Comparison of ENCODE assay signal across 20 cellular contexts in the genomic region with DNA sequence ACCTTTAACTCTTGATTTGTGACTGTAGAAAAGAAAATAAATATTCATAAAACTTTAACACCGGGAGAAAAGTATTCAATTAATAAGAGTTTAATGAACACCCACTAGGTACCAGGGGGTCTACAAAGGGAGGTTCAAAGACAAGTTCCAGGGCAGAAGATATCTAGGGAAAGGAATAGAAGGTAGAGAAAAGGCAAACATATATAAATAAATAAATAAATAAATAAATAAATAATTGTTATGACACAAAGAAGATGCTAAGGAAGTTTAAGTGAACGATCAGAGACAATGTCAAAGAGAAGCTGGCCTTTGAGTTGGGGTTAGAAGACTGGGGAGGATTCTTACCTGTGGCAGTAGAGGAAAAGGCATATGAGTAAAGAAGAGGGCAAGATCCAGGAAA.
DNase-seq lines count a peak whose midpoint lies in the region; ATAC-seq and TF ChIP-seq lines count a peak whose summit lies in the region.
"Had no signal": no experiment of that assay in that cellular context is flagged by ENCODE, and none has a peak within 500 bp of the region (broad histone marks: within the 10 kb centered on the region; RNA-seq: fewer than 3 reads in every experiment).

No MANE protein-coding gene starts in this region.

- H3K36me3 ChIP-seq in HEK293 (ENCODE audit: control insufficient read depth in 2 of 2, insufficient read depth in 1 of 2, low read length in 2 of 2), result no peaks in the 10 kb centered on the region
- H3K36me3 ChIP-seq in psoas muscle (ENCODE audit: insufficient read depth in 1 of 2, low read depth in 1 of 2), result no peaks in the 10 kb centered on the region
- H3K36me3 ChIP-seq in Caco-2 (ENCODE audit: control insufficient read depth, insufficient read depth, low read length), result no peaks in the 10 kb centered on the region

- no peak overlapping the region for H3K27ac ChIP-seq in HEK293 (ENCODE audit: extremely low read depth, low read depth, low read length)
- peak overlapping the region; percentile 83 for H3K27ac ChIP-seq in psoas muscle
- H3K27ac ChIP-seq: BLaER1 treated with 17β-estradiol and CSF1 and Interleukin-3, amounts not matched to agents 10 nM and 100 nM; C4-2B had no signal

- H3K4me3 ChIP-seq in HEK293 (ENCODE audit: low read depth, low read length) (no peak overlapping the region), psoas muscle (no peak overlapping the region), Caco-2 (ENCODE audit: low read depth, low read length) (no peak overlapping the region)
- H3K4me3 ChIP-seq: BLaER1 treated with 17β-estradiol and CSF1 and Interleukin-3, amounts not matched to agents 10 nM and 100 nM; GM12878 had no signal

- no peak for DNase-seq in psoas muscle
- DNase-seq in activated naive CD4-positive, alpha-beta T cell treated with anti-CD3 and anti-CD28 coated beads, Interleukin-2, amount 10 ng/mL, durations not matched to agents 7 days and 5 days, result no peak
- DNase-seq in Caco-2, result no peak
- no peak for DNase-seq in central memory CD4-positive, alpha-beta T cell
- DNase-seq: 8988T; AML-193; CD4-positive, alpha-beta T cell; CD8-positive, alpha-beta T cell; DMS 273 treated with DMSO at 0.1 percent for 48 hours; DMS153; DMS53; DMS79; DND-41; EL; GDM1 had no signal

- TF ChIP-seq CTCF in HEK293 (tag by site-specific recombination; IDR thresholded peaks at IDR 0.05) (no peak), psoas muscle (IDR thresholded peaks at IDR 0.05) (no peak), Caco-2 (IDR thresholded peaks at IDR 0.05; ENCODE audit: insufficient read depth in 1 of 2, low read depth in 1 of 2, low read length in 1 of 2, severe bottlenecking in 1 of 2, unreplicated experiment in 1 of 2) (no peak)

- POLR2A ChIA-PET in HEK293 (lab: Yijun Ruan, JAX), result no interaction called here
- POLR2A ChIA-PET in Caco-2 (lab: Charles Lee), result no interaction called here

- H3K9me3 ChIP-seq in HEK293 (ENCODE audit: control insufficient read depth, insufficient read depth, low read depth, low read length), result no peaks in the 10 kb centered on the region
- no peaks in the 10 kb centered on the region for H3K9me3 ChIP-seq in psoas muscle
- H3K9me3 ChIP-seq in Caco-2, result no peaks in the 10 kb centered on the region
- H3K9me3 ChIP-seq: BLaER1 treated with 17β-estradiol and CSF1 and Interleukin-3, amounts not matched to agents 10 nM and 100 nM had no signal

- no peaks in the 10 kb centered on the region for H3K4me1 Mint-ChIP-seq in activated naive CD4-positive, alpha-beta T cell treated with anti-CD3 and anti-CD28 coated beads, Interleukin-2, amount 10 ng/mL, durations not matched to agents 7 days and 5 days
- peaks cover 25% of the 10 kb centered on the region for H3K4me1 Mint-ChIP-seq in Caco-2 (ENCODE audit: low read depth, unreplicated experiment)
- H3K4me1 Mint-ChIP-seq: B cell had no signal

- no peaks in the 10 kb centered on the region for H3K36me3 Mint-ChIP-seq in activated naive CD4-positive, alpha-beta T cell treated with anti-CD3 and anti-CD28 coated beads, Interleukin-2, amount 10 ng/mL, durations not matched to agents 7 days and 5 days
- H3K36me3 Mint-ChIP-seq in Caco-2 (ENCODE audit: insufficient read depth, unreplicated experiment), result peaks cover 6% of the 10 kb centered on the region
- H3K36me3 Mint-ChIP-seq: CD8-positive, alpha-beta T cell had no signal

- CTCF ChIA-PET in HEK293 (lab: Yijun Ruan, JAX), result interaction anchor here (0.6 kb wide), 1 partner anchor 48 kb away, joined by 3 read pairs; no protein-coding TSS in a partner anchor
- CTCF ChIA-PET in activated naive CD4-positive, alpha-beta T cell treated with anti-CD3 and anti-CD28 coated beads, Interleukin-2, amount 10 ng/mL, durations not matched to agents 7 days and 5 days (lab: Charles Lee), result no interaction called here
- CTCF ChIA-PET in Caco-2 (lab: Charles Lee), result no interaction called here

- no peaks in the 10 kb centered on the region for H3K27me3 ChIP-seq in psoas muscle (ENCODE audit: insufficient read depth in 3 of 3, low read length in 2 of 3)
- H3K27me3 ChIP-seq in Caco-2 (replicated peaks; ENCODE audit: control insufficient read depth, insufficient read depth, low read length), result no peaks in the 10 kb centered on the region
- H3K27me3 ChIP-seq: BLaER1 treated with 17β-estradiol and CSF1 and Interleukin-3, amounts not matched to agents 10 nM and 100 nM had no signal

- H3K4me3 Mint-ChIP-seq in activated naive CD4-positive, alpha-beta T cell treated with anti-CD3 and anti-CD28 coated beads, Interleukin-2, amount 10 ng/mL, durations not matched to agents 7 days and 5 days, result no peak overlapping the region
- H3K4me3 Mint-ChIP-seq in Caco-2 (ENCODE audit: unreplicated experiment), result no peak overlapping the region
- H3K4me3 Mint-ChIP-seq: B cell; CD4-positive, alpha-beta T cell; CD8-positive, alpha-beta T cell had no signal

- no peak overlapping the region for H3K27ac Mint-ChIP-seq in activated naive CD4-positive, alpha-beta T cell treated with anti-CD3 and anti-CD28 coated beads, Interleukin-2, amount 10 ng/mL, durations not matched to agents 7 days and 5 days
- no peak overlapping the region for H3K27ac Mint-ChIP-seq in Caco-2 (ENCODE audit: unreplicated experiment)
- H3K27ac Mint-ChIP-seq: B cell; CD4-positive, alpha-beta T cell; CD8-positive, alpha-beta T cell had no signal

- 72 to 96% (median 90%) methylated on average over 2 of the region's 2 CpGs for WGBS in psoas muscle, 3 donors

- no TSS peak for BruUV-seq in Caco-2 (replicated peaks; lab: Mats Ljungman, UMichigan)

- peaks cover 3% of the 10 kb centered on the region for H3K27me3 Mint-ChIP-seq in activated naive CD4-positive, alpha-beta T cell treated with anti-CD3 and anti-CD28 coated beads, Interleukin-2, amount 10 ng/mL, durations not matched to agents 7 days and 5 days
- no peaks in the 10 kb centered on the region for H3K27me3 Mint-ChIP-seq in Caco-2 (ENCODE audit: insufficient read depth, unreplicated experiment)
- H3K27me3 Mint-ChIP-seq: B cell; CD4-positive, alpha-beta T cell had no signal

- H3K4me1 ChIP-seq in HEK293 (ENCODE audit: control insufficient read depth, insufficient read depth, low read length), result 0 out of 2 replicates have a peak, but pooled peaks cover 8% of the 10 kb centered on the region
- H3K4me1 ChIP-seq in psoas muscle, result peaks cover 52% of the 10 kb centered on the region
- H3K4me1 ChIP-seq in Caco-2, result peaks cover 16% of the 10 kb centered on the region
- H3K4me1 ChIP-seq: BLaER1 treated with 17β-estradiol and CSF1 and Interleukin-3, amounts not matched to agents 10 nM and 100 nM had no signal

- no peak for ATAC-seq in psoas muscle
- ATAC-seq: CD8-positive, alpha-beta T cell; GM12878 had no signal

- intact Hi-C loops in psoas muscle (cut with DNase I) (loop anchor here in 1 of 2 donors (5.0 kb wide), 2 partner anchors 48 to 123 kb away; a partner anchor contains a TSS), Caco-2 (cut with micrococcal nuclease; ENCODE audit: unreplicated experiment) (no loop called here)

- H3K9me3 Mint-ChIP-seq in activated naive CD4-positive, alpha-beta T cell treated with anti-CD3 and anti-CD28 coated beads, Interleukin-2, amount 10 ng/mL, durations not matched to agents 7 days and 5 days, result no peaks in the 10 kb centered on the region
- no peaks in the 10 kb centered on the region for H3K9me3 Mint-ChIP-seq in Caco-2 (ENCODE audit: unreplicated experiment)
- H3K9me3 Mint-ChIP-seq: CD4-positive, alpha-beta T cell; CD8-positive, alpha-beta T cell had no signal

TF ChIP-seq in HEK293, 187 proteins besides CTCF, POLR2A, EP300 and RAD21 (continues in another document):
- TF ChIP-seq MEIS1 (CRISPR knock-in tag; IDR thresholded peaks at IDR 0.05; ENCODE audit: borderline replicate concordance), result no peak
- peak; percentile 30 for TF ChIP-seq ZNF426 (tag by site-specific recombination; IDR thresholded peaks at IDR 0.05)
- no peak for TF ChIP-seq SP2 (tag by site-specific recombination; IDR thresholded peaks at IDR 0.05)
- TF ChIP-seq MZF1 (tag by site-specific recombination; IDR thresholded peaks at IDR 0.05; ENCODE audit: borderline replicate concordance), result no peak
- TF ChIP-seq, protein P1, sequence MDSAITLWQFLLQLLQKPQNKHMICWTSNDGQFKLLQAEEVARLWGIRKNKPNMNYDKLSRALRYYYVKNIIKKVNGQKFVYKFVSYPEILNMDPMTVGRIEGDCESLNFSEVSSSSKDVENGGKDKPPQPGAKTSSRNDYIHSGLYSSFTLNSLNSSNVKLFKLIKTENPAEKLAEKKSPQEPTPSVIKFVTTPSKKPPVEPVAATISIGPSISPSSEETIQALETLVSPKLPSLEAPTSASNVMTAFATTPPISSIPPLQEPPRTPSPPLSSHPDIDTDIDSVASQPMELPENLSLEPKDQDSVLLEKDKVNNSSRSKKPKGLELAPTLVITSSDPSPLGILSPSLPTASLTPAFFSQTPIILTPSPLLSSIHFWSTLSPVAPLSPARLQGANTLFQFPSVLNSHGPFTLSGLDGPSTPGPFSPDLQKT (IDR thresholded peaks at IDR 0.05; ENCODE audit: borderline replicate concordance, low read depth, low read length), result no peak
- 0 out of 2 replicates have a peak, but pooled peaks have one; percentile 16 for TF ChIP-seq ZNF623 (tag by site-specific recombination; IDR thresholded peaks at IDR 0.05)
- TF ChIP-seq ZNF391 (tag by site-specific recombination; IDR thresholded peaks at IDR 0.05; ENCODE audit: borderline replicate concordance, low read depth), result no peak
- TF ChIP-seq, protein P2, sequence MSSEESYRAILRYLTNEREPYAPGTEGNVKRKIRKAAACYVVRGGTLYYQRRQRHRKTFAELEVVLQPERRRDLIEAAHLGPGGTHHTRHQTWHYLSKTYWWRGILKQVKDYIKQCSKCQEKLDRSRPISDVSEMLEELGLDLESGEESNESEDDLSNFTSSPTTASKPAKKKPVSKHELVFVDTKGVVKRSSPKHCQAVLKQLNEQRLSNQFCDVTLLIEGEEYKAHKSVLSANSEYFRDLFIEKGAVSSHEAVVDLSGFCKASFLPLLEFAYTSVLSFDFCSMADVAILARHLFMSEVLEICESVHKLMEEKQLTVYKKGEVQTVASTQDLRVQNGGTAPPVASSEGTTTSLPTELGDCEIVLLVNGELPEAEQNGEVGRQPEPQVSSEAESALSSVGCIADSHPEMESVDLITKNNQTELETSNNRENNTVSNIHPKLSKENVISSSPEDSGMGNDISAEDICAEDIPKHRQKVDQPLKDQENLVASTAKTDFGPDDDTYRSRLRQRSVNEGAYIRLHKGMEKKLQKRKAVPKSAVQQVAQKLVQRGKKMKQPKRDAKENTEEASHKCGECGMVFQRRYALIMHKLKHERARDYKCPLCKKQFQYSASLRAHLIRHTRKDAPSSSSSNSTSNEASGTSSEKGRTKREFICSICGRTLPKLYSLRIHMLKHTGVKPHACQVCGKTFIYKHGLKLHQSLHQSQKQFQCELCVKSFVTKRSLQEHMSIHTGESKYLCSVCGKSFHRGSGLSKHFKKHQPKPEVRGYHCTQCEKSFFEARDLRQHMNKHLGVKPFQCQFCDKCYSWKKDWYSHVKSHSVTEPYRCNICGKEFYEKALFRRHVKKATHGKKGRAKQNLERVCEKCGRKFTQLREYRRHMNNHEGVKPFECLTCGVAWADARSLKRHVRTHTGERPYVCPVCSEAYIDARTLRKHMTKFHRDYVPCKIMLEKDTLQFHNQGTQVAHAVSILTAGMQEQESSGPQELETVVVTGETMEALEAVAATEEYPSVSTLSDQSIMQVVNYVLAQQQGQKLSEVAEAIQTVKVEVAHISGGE (tag by site-specific recombination; conservative IDR thresholded peaks at IDR 0.05; ENCODE audit: low read depth), result 0 out of 2 replicates have a peak, but pooled peaks have one; percentile 17
